In genomic region chr13:70502944-70503343, GRCh38 we compare ENCODE assay signal across 1 cellular context.
TF ChIP-seq lines count a peak whose summit lies in the region.

No MANE protein-coding gene starts in this region.

TF ChIP-seq in H1, 55 proteins besides CTCF, POLR2A, EP300 and RAD21 (continued from another document):
- TF ChIP-seq SIX5 (IDR thresholded peaks at IDR 0.05; ENCODE audit: low read depth, low read length): no peak
